ENCODE assay signal across 28 cellular contexts in the genomic region with DNA sequence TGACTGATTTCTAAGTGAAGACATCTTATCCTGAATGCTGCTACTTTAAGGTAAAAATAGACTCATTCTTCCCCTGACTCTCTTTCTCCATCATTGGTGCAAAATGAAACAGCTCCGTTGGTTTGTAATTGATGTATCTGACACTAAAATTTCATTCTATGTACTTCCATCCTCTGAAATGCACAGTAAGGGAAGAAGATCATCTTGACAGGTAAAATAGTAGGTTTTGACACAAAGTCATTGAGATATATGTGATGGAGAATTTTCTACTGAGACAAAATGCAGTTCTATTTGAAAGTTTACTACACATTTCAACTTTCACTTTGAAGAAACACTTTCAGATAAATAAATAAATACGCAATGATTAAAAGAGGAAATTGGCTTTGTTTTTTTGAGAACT.
"Had no signal": no experiment of that assay in that cellular context is flagged by ENCODE, and none has a peak within 500 bp of the region (broad histone marks: within the 10 kb centered on the region; RNA-seq: fewer than 3 reads in every experiment).

No MANE protein-coding gene starts in this region.

- H3K9me3 Mint-ChIP-seq: naive B cell; natural killer cell; nephron; stimulated activated memory B cell treated with anti-CD40 and anti-IgM and Interleukin-4, amounts not matched to agents 10 μg/mL and 1 μg/mL and 100 μg/mL, for 72 hours; stimulated activated naive CD8-positive, alpha-beta T cell treated with anti-CD3 and anti-CD28 coated beads, Interleukin-15, amount 100 ng/mL, for 72 hours had no signal

- H3K36me3 Mint-ChIP-seq: naive B cell, natural killer cell, type B pancreatic cell had no signal

- H3K27ac Mint-ChIP-seq: naive B cell; natural killer cell; nephron; stimulated activated memory B cell treated with anti-CD40 and anti-IgM and Interleukin-4, amounts not matched to agents 10 μg/mL and 1 μg/mL and 100 μg/mL, for 72 hours; type B pancreatic cell had no signal

- H3K4me1 ChIP-seq: pancreas, prostate gland, right lobe of liver, testis, transverse colon, upper lobe of right lung, uterus had no signal

- H3K9me3 ChIP-seq: neutrophil, pancreas, prostate gland, right lobe of liver, sigmoid colon, suprapubic skin, testis, tibial artery, transverse colon, upper lobe of right lung, uterus had no signal

- H3K27me3 Mint-ChIP-seq: naive B cell; stimulated activated memory B cell treated with anti-CD40 and anti-IgM and Interleukin-4, amounts not matched to agents 10 μg/mL and 1 μg/mL and 100 μg/mL, for 72 hours; stimulated activated naive CD8-positive, alpha-beta T cell treated with anti-CD3 and anti-CD28 coated beads, Interleukin-15, amount 100 ng/mL, for 72 hours; type B pancreatic cell had no signal

- H3K4me3 Mint-ChIP-seq: naive B cell; natural killer cell; nephron; neural crest cell; stimulated activated memory B cell treated with anti-CD40 and anti-IgM and Interleukin-4, amounts not matched to agents 10 μg/mL and 1 μg/mL and 100 μg/mL, for 72 hours; stimulated activated naive CD8-positive, alpha-beta T cell treated with anti-CD3 and anti-CD28 coated beads, Interleukin-15, amount 100 ng/mL, for 72 hours; type B pancreatic cell had no signal

- DNase-seq: naive B cell; natural killer cell; nucleus accumbens; pancreas; right cardiac atrium; right lobe of liver; sigmoid colon; small intestine; stimulated activated CD4-positive, alpha-beta T cell treated with anti-CD3 and anti-CD28 coated beads, Interleukin-15, amount 100 ng/mL, for 24 hours; stimulated activated CD4-positive, alpha-beta T cell treated with anti-CD3 and anti-CD28 coated beads, Interleukin-4, amount 100 ng/mL, for 1 hour; stimulated activated CD4-positive, alpha-beta T cell treated with anti-CD3 and anti-CD28 coated beads, Interleukin-4, amount 100 ng/mL, for 4 hours; stimulated activated CD8-positive, alpha-beta memory T cell treated with anti-CD3 and anti-CD28 coated beads, Interleukin-4, amount 100 ng/mL, for 48 hours; stimulated activated naive CD4-positive, alpha-beta T cell; stimulated activated naive CD8-positive, alpha-beta T cell treated with anti-CD3 and anti-CD28 coated beads, Interleukin-15, amount 100 ng/mL, for 72 hours; stimulated activated naive CD8-positive, alpha-beta T cell treated with anti-CD3 and anti-CD28 coated beads, Interleukin-15, Interleukin-2, amounts not matched to agents 100 U/mL and 50 U/mL, for 24 hours; substantia nigra; testis; tibial artery; transverse colon; upper lobe of right lung; uterus had no signal

- H3K27ac ChIP-seq: pancreas, prostate gland, right lobe of liver, sigmoid colon, suprapubic skin, testis, tibial artery, transverse colon, upper lobe of right lung, uterus had no signal

- ATAC-seq: natural killer cell; right cardiac atrium; stimulated activated memory B cell treated with anti-CD40 and anti-IgM and Interleukin-4, amounts not matched to agents 10 μg/mL and 1 μg/mL and 100 μg/mL, for 72 hours; stimulated activated naive CD8-positive, alpha-beta T cell treated with anti-CD3 and anti-CD28 coated beads, Interleukin-15, amount 100 ng/mL, for 72 hours; stimulated activated naive CD8-positive, alpha-beta T cell treated with anti-CD3 and anti-CD28 coated beads, Interleukin-15, Interleukin-2, amounts not matched to agents 100 U/mL and 50 U/mL, for 24 hours had no signal

- H3K27me3 ChIP-seq: neutrophil, pancreas, right lobe of liver, sigmoid colon, suprapubic skin, testis, tibial artery, transverse colon, upper lobe of right lung, uterus had no signal

- H3K4me3 ChIP-seq: pancreas, prostate gland, right lobe of liver, sigmoid colon, suprapubic skin, testis, tibial artery, transverse colon, upper lobe of right lung, uterus had no signal

- H3K36me3 ChIP-seq: neutrophil, pancreas, prostate gland, right lobe of liver, sigmoid colon, suprapubic skin, tibial artery, transverse colon, upper lobe of right lung, uterus had no signal

- H3K4me1 Mint-ChIP-seq: stimulated activated naive CD8-positive, alpha-beta T cell treated with anti-CD3 and anti-CD28 coated beads, Interleukin-15, amount 100 ng/mL, for 72 hours had no signal
